ENCODE assay signal across 22 cellular contexts in the genomic region with DNA sequence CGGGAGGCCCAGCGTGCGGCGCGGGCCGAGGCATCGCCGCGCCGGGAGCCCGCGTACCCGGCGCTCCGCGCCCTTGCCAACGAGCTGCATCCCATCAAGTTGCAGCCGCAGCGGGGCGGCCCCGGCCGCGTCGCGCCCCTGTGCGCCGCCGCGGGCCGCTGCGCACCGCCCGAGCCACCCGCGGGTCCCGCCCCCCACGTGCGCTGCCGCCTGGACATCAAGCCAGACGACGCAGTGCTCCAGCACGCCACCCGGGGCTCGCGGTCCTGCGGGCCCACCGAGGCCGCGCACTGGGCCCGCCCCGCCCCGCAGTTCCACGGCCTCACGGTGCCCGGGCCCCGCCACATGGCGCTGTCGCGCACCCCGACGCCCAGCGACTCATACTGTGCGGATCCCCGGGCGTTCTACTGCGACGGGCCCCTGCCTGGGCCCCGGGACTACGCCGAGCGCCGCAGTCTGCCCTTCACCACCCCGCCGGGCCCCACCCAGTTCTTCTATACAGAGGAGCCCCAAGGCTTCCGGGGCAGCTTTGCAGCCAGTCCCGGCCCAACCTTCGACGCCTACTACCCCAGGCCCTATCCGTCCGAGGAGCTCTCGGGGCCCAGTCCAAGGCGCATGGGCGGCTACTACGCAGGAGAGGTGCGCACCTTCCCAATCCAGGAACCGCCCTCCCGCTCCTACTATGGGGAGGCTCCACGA. TPM values are rescaled to one million over a fixed set of nuclear protein-coding genes. Genes with fewer than 3 reads are reported as not detected.
DNase-seq lines count a peak whose midpoint lies in the region; ATAC-seq, FAIRE-seq and TF ChIP-seq lines count a peak whose summit lies in the region.
"Had no signal": no experiment of that assay in that cellular context is flagged by ENCODE, and none has a peak within 500 bp of the region (broad histone marks: within the 10 kb centered on the region; RNA-seq: fewer than 3 reads in every experiment).

No MANE protein-coding gene starts in this region.

- no peak overlapping the region for H4K91ac ChIP-seq in neuronal stem cell (ENCODE audit: low read depth, low read length, poor library complexity)

- TF ChIP-seq POLR2A in H54 (IDR thresholded peaks at IDR 0.05; ENCODE audit: low read depth, low read length) = no peak

- peak overlapping the region; percentile 64 for H3K18ac ChIP-seq in neuronal stem cell (ENCODE audit: low read length)

- H2BK120ac ChIP-seq in neuronal stem cell (ENCODE audit: low read depth, low read length) = no peak overlapping the region

- H3K4me3 Mint-ChIP-seq in Caco-2 (ENCODE audit: unreplicated experiment) (peak overlapping the region; percentile 33), neural progenitor cell (no peak overlapping the region)
- H3K4me3 Mint-ChIP-seq in activated naive CD8-positive, alpha-beta T cell treated with anti-CD3 and anti-CD28 coated beads, Interleukin-2, amount 10 ng/mL, durations not matched to agents 7 days and 5 days = no peak overlapping the region

- peaks cover 37% of the 10 kb centered on the region for H4K20me1 ChIP-seq in neural progenitor cell (ENCODE audit: low read depth)

- H3K9me3 Mint-ChIP-seq in Caco-2 (ENCODE audit: unreplicated experiment) = no peaks in the 10 kb centered on the region
- no peaks in the 10 kb centered on the region for H3K9me3 Mint-ChIP-seq in activated naive CD8-positive, alpha-beta T cell treated with anti-CD3 and anti-CD28 coated beads, Interleukin-2, amount 10 ng/mL, durations not matched to agents 7 days and 5 days
- no peaks in the 10 kb centered on the region for H3K9me3 Mint-ChIP-seq in neural progenitor cell
- H3K9me3 Mint-ChIP-seq: naive thymus-derived CD4-positive, alpha-beta T cell had no signal

- H3K4ac ChIP-seq in neuronal stem cell (ENCODE audit: low read length) = no peak overlapping the region

- CTCF ChIA-PET in Caco-2 (lab: Charles Lee) = interaction anchor here (1.4 kb wide), 1 partner anchor 190 kb away, joined by 8 read pairs; no protein-coding TSS in a partner anchor

- no peaks in the 10 kb centered on the region for H3K27me3 ChIP-seq in Caco-2 (replicated peaks; ENCODE audit: control insufficient read depth, insufficient read depth, low read length)
- H3K27me3 ChIP-seq in neuronal stem cell (ENCODE audit: control insufficient read depth in 3 of 3, insufficient read depth in 3 of 3, low read depth in 1 of 3, low read length in 3 of 3) = peaks cover 0 to 15% (median 11%) of the 10 kb centered on the region in 3 experiments
- H3K27me3 ChIP-seq in neural progenitor cell = peaks cover 20% of the 10 kb centered on the region

- H3K36me3 ChIP-seq in Caco-2 (ENCODE audit: control insufficient read depth, insufficient read depth, low read length) = no peaks in the 10 kb centered on the region
- peaks cover 0 to 12% of the 10 kb centered on the region in 2 donors for H3K36me3 ChIP-seq in neuronal stem cell (replicated peaks in 1 of 2; ENCODE audit: control insufficient read depth in 2 of 2, insufficient read depth in 2 of 2, low read length in 2 of 2)
- no peaks in the 10 kb centered on the region for H3K36me3 ChIP-seq in neural progenitor cell
- H3K36me3 ChIP-seq: uterus had no signal

- H3K4me2 ChIP-seq in neuronal stem cell (ENCODE audit: insufficient read depth, low read length, poor library complexity, severe bottlenecking) (no peak overlapping the region), neural progenitor cell (no peak overlapping the region)

- H3K36me3 Mint-ChIP-seq in Caco-2 (ENCODE audit: insufficient read depth, unreplicated experiment) (peaks cover 76% of the 10 kb centered on the region), neural progenitor cell (no peaks in the 10 kb centered on the region)
- H3K36me3 Mint-ChIP-seq in activated naive CD8-positive, alpha-beta T cell treated with anti-CD3 and anti-CD28 coated beads, Interleukin-2, amount 10 ng/mL, durations not matched to agents 7 days and 5 days = peaks cover 3% of the 10 kb centered on the region

- TF ChIP-seq CTCF in Caco-2 (IDR thresholded peaks at IDR 0.05; ENCODE audit: insufficient read depth in 1 of 2, low read depth in 1 of 2, low read length in 1 of 2, severe bottlenecking in 1 of 2, unreplicated experiment in 1 of 2) (no peak), neural progenitor cell (IDR thresholded peaks at IDR 0.05) (no peak)

- H3F3A ChIP-seq in neural progenitor cell (ENCODE audit: low read depth) = peaks cover 40% of the 10 kb centered on the region

- no peak for ATAC-seq in activated naive CD8-positive, alpha-beta T cell treated with anti-CD3 and anti-CD28 coated beads, Interleukin-2, amount 10 ng/mL, durations not matched to agents 7 days and 5 days (ENCODE audit: low read depth)
- ATAC-seq: left cardiac atrium; naive thymus-derived CD4-positive, alpha-beta T cell had no signal

- H3K4me3 ChIP-seq in Caco-2 (ENCODE audit: low read depth, low read length) (peak overlapping the region; percentile 18), neuronal stem cell (ENCODE audit: low read length in 2 of 2) (no peak overlapping the region), neural progenitor cell (no peak overlapping the region)
- H3K4me3 ChIP-seq: SJSA1, uterus had no signal

- intact Hi-C loops in Caco-2 (cut with micrococcal nuclease; ENCODE audit: unreplicated experiment) = loop anchor here (5.0 to 10.0 kb wide), 2 partner anchors 38 to 100 kb away; a partner anchor contains a TSS

- no TSS peak for BruUV-seq in Caco-2 (replicated peaks; lab: Mats Ljungman, UMichigan)

- FAIRE-seq in H54 (lab: Jason Lieb, UNC) = no peak

- DNase-seq in activated T-cell treated with anti-CD3 and anti-CD28 coated beads for 48 hours (ENCODE audit: low read depth) (peak; percentile 29), activated T-cell treated with anti-CD3 and anti-CD28 coated beads for 4 hours (no peak), Caco-2 (peak in 1 of 2 experiments; percentile 45), neuronal stem cell (ENCODE audit: low spot score) (no peak), H54 (ENCODE audit: insufficient read length, low spot score) (no peak), neural progenitor cell (ENCODE audit: low spot score) (no peak), SKM-1 (lab: John Stamatoyannopoulos, UW; ENCODE audit: unreplicated experiment) (no peak)
- no peak for DNase-seq in activated naive CD8-positive, alpha-beta T cell treated with anti-CD3 and anti-CD28 coated beads, Interleukin-2, amount 10 ng/mL, durations not matched to agents 7 days and 5 days
- DNase-seq: activated effector memory CD4-positive, alpha-beta T cell treated with anti-CD3 and anti-CD28 coated beads, Interleukin-2, amount 50 U/mL, for 16 hours; anterior cingulate cortex; DMS79 treated with DMSO at 0.1 percent for 48 hours; dorsolateral prefrontal cortex; head of caudate nucleus; left cardiac atrium; MM.1S; naive thymus-derived CD4-positive, alpha-beta T cell; NCI-H1436; NCI-H510A treated with DMSO at 0.1 percent for 48 hours; posterior cingulate gyrus; uterus had no signal

- H3K79me2 ChIP-seq in neural progenitor cell (ENCODE audit: low read depth) = peaks cover under 1% of the 10 kb centered on the region

- no peak overlapping the region for H2BK12ac ChIP-seq in neuronal stem cell (ENCODE audit: low read length)

- no CpG with 5 or more reads among the region's 88 CpGs for WGBS in neuronal stem cell (ENCODE audit: extremely low coverage in 2 of 2, insufficient read length in 2 of 2, insufficient replicate concordance in 1 of 2), 2 donors

- H3K27ac ChIP-seq in neuronal stem cell (replicated peaks; ENCODE audit: low read length) (no peak overlapping the region), neural progenitor cell (no peak overlapping the region)
- H3K27ac ChIP-seq: SJSA1, uterus had no signal

- no peak overlapping the region for H2AK5ac ChIP-seq in neuronal stem cell (ENCODE audit: low read depth, low read length)

- no peak overlapping the region for H4K8ac ChIP-seq in neuronal stem cell (ENCODE audit: low read depth, low read length)

- H2AFZ ChIP-seq in neuronal stem cell (ENCODE audit: low read length) = no peak overlapping the region
- no peak overlapping the region for H2AFZ ChIP-seq in neural progenitor cell (replicated peaks)

- no peak overlapping the region for H2BK5ac ChIP-seq in neuronal stem cell (ENCODE audit: low read length)

- H3K9me3 ChIP-seq in Caco-2 (no peaks in the 10 kb centered on the region), neuronal stem cell (replicated peaks in 1 of 2; ENCODE audit: control insufficient read depth in 2 of 2, insufficient read depth in 1 of 2, low read depth in 1 of 2, low read length in 2 of 2) (peaks cover 0 to 6% of the 10 kb centered on the region in 2 donors), neural progenitor cell (ENCODE audit: low read depth) (no peaks in the 10 kb centered on the region)
- H3K9me3 ChIP-seq: uterus had no signal

- H3K27ac Mint-ChIP-seq in Caco-2 (ENCODE audit: unreplicated experiment) (no peak overlapping the region), neural progenitor cell (no peak overlapping the region)
- peak overlapping the region; percentile 25 for H3K27ac Mint-ChIP-seq in activated naive CD8-positive, alpha-beta T cell treated with anti-CD3 and anti-CD28 coated beads, Interleukin-2, amount 10 ng/mL, durations not matched to agents 7 days and 5 days
- H3K27ac Mint-ChIP-seq: CD14-positive monocyte had no signal

- H3K23ac ChIP-seq in neuronal stem cell (ENCODE audit: low read depth, low read length, poor library complexity) = peak overlapping the region; percentile 89

- H3K14ac ChIP-seq in neuronal stem cell (ENCODE audit: low read length) = peak overlapping the region; percentile 82

- peaks cover 25% of the 10 kb centered on the region for H3K79me1 ChIP-seq in neuronal stem cell (ENCODE audit: low read depth, low read length)

- no peak overlapping the region for H2BK15ac ChIP-seq in neuronal stem cell (ENCODE audit: low read length)

- H3K27me3 Mint-ChIP-seq in Caco-2 (ENCODE audit: insufficient read depth, unreplicated experiment) (no peaks in the 10 kb centered on the region), neural progenitor cell (ENCODE audit: insufficient read depth, low read depth) (peaks cover 25% of the 10 kb centered on the region)
- H3K27me3 Mint-ChIP-seq in activated naive CD8-positive, alpha-beta T cell treated with anti-CD3 and anti-CD28 coated beads, Interleukin-2, amount 10 ng/mL, durations not matched to agents 7 days and 5 days = peaks cover 10% of the 10 kb centered on the region

- H3K4me1 ChIP-seq in Caco-2 (peaks cover 28% of the 10 kb centered on the region), neuronal stem cell (ENCODE audit: control insufficient read depth in 2 of 2, insufficient read depth in 1 of 2, low read depth in 1 of 2, low read length in 2 of 2) (peaks cover 27 to 35% of the 10 kb centered on the region in 2 donors), neural progenitor cell (peaks cover 23% of the 10 kb centered on the region)

- no peak overlapping the region for H3K9ac ChIP-seq in neuronal stem cell (ENCODE audit: low read depth, low read length, poor library complexity)
- no peak overlapping the region for H3K9ac ChIP-seq in neural progenitor cell

- H3K4me1 Mint-ChIP-seq in Caco-2 (ENCODE audit: low read depth, unreplicated experiment) = peaks cover 5% of the 10 kb centered on the region
- peaks cover 9% of the 10 kb centered on the region for H3K4me1 Mint-ChIP-seq in activated naive CD8-positive, alpha-beta T cell treated with anti-CD3 and anti-CD28 coated beads, Interleukin-2, amount 10 ng/mL, durations not matched to agents 7 days and 5 days
- peaks cover 21% of the 10 kb centered on the region for H3K4me1 Mint-ChIP-seq in neural progenitor cell

- POLR2A ChIA-PET in Caco-2 (lab: Charles Lee) = no interaction called here
- POLR2A ChIA-PET in activated naive CD8-positive, alpha-beta T cell treated with anti-CD3 and anti-CD28 coated beads, Interleukin-2, amount 10 ng/mL, durations not matched to agents 7 days and 5 days (lab: Charles Lee) = interaction anchor here (0.7 to 3.0 kb wide), 2 partner anchors 14 to 37 kb away, joined by 3 to 12 read pairs; a partner anchor contains a TSS

RNA-seq across cellular contexts. Expression of a gene that starts 2.6 kb away (rescaled TPM):
- total RNA-seq in Caco-2 (2022) = 3.6 and 4.2 TPM in 2 replicates
- 1 to 10 TPM; 6.6 to 6.7 TPM for total RNA-seq in activated naive CD8-positive, alpha-beta T cell treated with anti-CD3 and anti-CD28 coated beads, Interleukin-2, amount 10 ng/mL, durations not matched to agents 7 days and 5 days
- 0.42 TPM for polyA plus RNA-seq in neuronal stem cell (2013, experiment 1 of 2)
- 0.44 TPM for polyA plus RNA-seq in neuronal stem cell (2013, experiment 2 of 2)
- 0.77 TPM in 1 of 2 replicates, not detected in the other for total RNA-seq in neural progenitor cell (ENCODE audit: low replicate concordance)

RNA-seq across cellular contexts. Expression of a gene that starts 4.3 kb away (rescaled TPM):
- total RNA-seq in Caco-2 (2022) = 103 and 105 TPM in 2 replicates
- total RNA-seq in activated naive CD8-positive, alpha-beta T cell treated with anti-CD3 and anti-CD28 coated beads, Interleukin-2, amount 10 ng/mL, durations not matched to agents 7 days and 5 days = 10 to 100 TPM; 80.5 to 89.0 TPM
- polyA plus RNA-seq in neuronal stem cell (2013, experiment 1 of 2) = 230 TPM
- 218 TPM for polyA plus RNA-seq in neuronal stem cell (2013, experiment 2 of 2)
- 58.8 and 110 TPM in 2 replicates for total RNA-seq in neural progenitor cell (ENCODE audit: low replicate concordance)

RNA-seq across cellular contexts. Expression of a gene that starts 7.2 kb away (rescaled TPM):
- total RNA-seq in Caco-2 (2022) (8.8 and 10.8 TPM in 2 replicates), neural progenitor cell (ENCODE audit: low replicate concordance) (2.6 and 8.3 TPM in 2 replicates)
- total RNA-seq in activated naive CD8-positive, alpha-beta T cell treated with anti-CD3 and anti-CD28 coated beads, Interleukin-2, amount 10 ng/mL, durations not matched to agents 7 days and 5 days = 10 to 100 TPM; 16.6 to 18.0 TPM
- 3.6 TPM for polyA plus RNA-seq in neuronal stem cell (2013, experiment 1 of 2)
- polyA plus RNA-seq in neuronal stem cell (2013, experiment 2 of 2) = 3.2 TPM

RNA-seq across cellular contexts. Expression of a gene that starts 21.2 kb away (rescaled TPM):
- 429 and 476 TPM in 2 replicates for total RNA-seq in Caco-2 (2022)
- total RNA-seq in activated naive CD8-positive, alpha-beta T cell treated with anti-CD3 and anti-CD28 coated beads, Interleukin-2, amount 10 ng/mL, durations not matched to agents 7 days and 5 days = 100 to 1,000 TPM; 289 to 297 TPM
- polyA plus RNA-seq in neuronal stem cell (2013, experiment 1 of 2) = 289 TPM
- 288 TPM for polyA plus RNA-seq in neuronal stem cell (2013, experiment 2 of 2)
- 269 and 293 TPM in 2 replicates for total RNA-seq in neural progenitor cell (ENCODE audit: low replicate concordance)

RNA-seq across cellular contexts. Expression of a gene that starts 37.2 kb away (rescaled TPM):
- total RNA-seq in Caco-2 (2022) = 134 and 138 TPM in 2 replicates
- 10 to 100 TPM; 91.1 to 98.4 TPM for total RNA-seq in activated naive CD8-positive, alpha-beta T cell treated with anti-CD3 and anti-CD28 coated beads, Interleukin-2, amount 10 ng/mL, durations not matched to agents 7 days and 5 days
- polyA plus RNA-seq in neuronal stem cell (2013, experiment 1 of 2) = 115 TPM
- 112 TPM for polyA plus RNA-seq in neuronal stem cell (2013, experiment 2 of 2)
- 71.2 and 148 TPM in 2 replicates for total RNA-seq in neural progenitor cell (ENCODE audit: low replicate concordance)
